24 cellular contexts compared by ENCODE assay signal in the genomic region with DNA sequence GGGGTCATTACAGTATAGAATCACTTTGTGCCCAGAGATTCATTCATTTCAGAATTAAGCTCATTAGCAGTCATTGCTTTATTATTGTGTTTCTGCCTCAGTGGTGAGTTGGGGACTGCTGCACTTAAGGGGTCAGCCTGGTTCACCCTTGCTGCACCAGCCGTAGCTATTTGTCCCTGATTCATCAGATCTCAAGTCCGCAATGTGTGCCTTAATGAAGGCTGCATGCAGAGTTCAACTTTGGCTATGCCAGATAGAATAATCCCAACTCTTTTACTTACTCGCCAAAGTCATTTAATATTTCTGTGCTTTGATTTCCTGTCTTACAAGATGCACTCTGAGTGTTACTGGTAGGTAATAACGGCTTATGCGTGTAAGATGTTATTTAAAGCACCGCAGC.
"Had no signal": no experiment of that assay in that cellular context is flagged by ENCODE, and none has a peak within 500 bp of the region (broad histone marks: within the 10 kb centered on the region; RNA-seq: fewer than 3 reads in every experiment).

No MANE protein-coding gene starts in this region.

- H3K4me3 ChIP-seq: K562, SJSA1 had no signal

- H3K27me3 ChIP-seq: SJSA1 had no signal

- H3K9me3 ChIP-seq: SJSA1, SK-N-SH had no signal

- H3K36me3 Mint-ChIP-seq: IgD-negative memory B cell had no signal

- H3K4me2 ChIP-seq: KMS-11, SK-N-SH had no signal

- H3K4me1 Mint-ChIP-seq: IgD-negative memory B cell had no signal

- H3K4me1 ChIP-seq: SJSA1 had no signal

- ATAC-seq: K562 had no signal

- H3K9me3 Mint-ChIP-seq: IgD-negative memory B cell had no signal

- H3K27ac ChIP-seq: HL-60, KMS-11, SJSA1 had no signal

- DNase-seq: Kasumi-1, MV-4-11, NCI-H1048, NCI-H1105, NCI-H1417, NCI-H1436 treated with DMSO at 0.1 percent for 48 hours, NCI-H1694 treated with DMSO at 0.1 percent for 48 hours, NCI-H1930, NCI-H2081, NCI-H2107, NCI-H2227 treated with DMSO at 0.1 percent for 48 hours, NCI-H524, NCI-H526 treated with DMSO at 0.1 percent for 48 hours, NCI-H748 treated with DMSO at 0.1 percent for 48 hours, Right ventricle myocardium superior, RPMI8226, SIG-M5, SW 1271 had no signal

- H3K27ac Mint-ChIP-seq: IgD-negative memory B cell had no signal

- H3K9ac ChIP-seq: KMS-11, SK-N-SH had no signal

- H3K36me3 ChIP-seq: SJSA1 had no signal

- H3K4me3 Mint-ChIP-seq: IgD-negative memory B cell had no signal
